21 cellular contexts compared by ENCODE assay signal in genomic region chr18:77754475-77755044, GRCh38.
"Had no signal": no experiment of that assay in that cellular context is flagged by ENCODE, and none has a peak within 500 bp of the region (broad histone marks: within the 10 kb centered on the region; RNA-seq: fewer than 3 reads in every experiment).

No MANE protein-coding gene starts in this region.

- H3K4me3 Mint-ChIP-seq: activated naive CD4-positive, alpha-beta T cell treated with anti-CD3 and anti-CD28 coated beads, Interleukin-2, amount 50 U/mL, for 24 hours; brain; natural killer cell treated with Interleukin-12 subunit alpha and Interleukin-12 subunit beta and Interleukin-15 and Interleukin-18, amount 100 ng/mL, for 72 hours; stimulated activated naive B cell treated with anti-CD40 and anti-IgM and Interleukin-4, amounts not matched to agents 10 μg/mL and 1 μg/mL and 100 μg/mL, for 72 hours; type B pancreatic cell had no signal

- H3K27ac ChIP-seq: foreskin keratinocyte, sigmoid colon, thoracic aorta, vagina had no signal

- H3K4me1 Mint-ChIP-seq: activated naive CD4-positive, alpha-beta T cell treated with anti-CD3 and anti-CD28 coated beads, Interleukin-2, amount 50 U/mL, for 24 hours; stimulated activated naive B cell treated with anti-CD40 and anti-IgM and Interleukin-4, amounts not matched to agents 10 μg/mL and 1 μg/mL and 100 μg/mL, for 72 hours had no signal

- H3K36me3 Mint-ChIP-seq: activated naive CD4-positive, alpha-beta T cell treated with anti-CD3 and anti-CD28 coated beads, Interleukin-2, amount 50 U/mL, for 24 hours; brain; natural killer cell treated with Interleukin-12 subunit alpha and Interleukin-12 subunit beta and Interleukin-15 and Interleukin-18, amount 100 ng/mL, for 72 hours; stimulated activated naive B cell treated with anti-CD40 and anti-IgM and Interleukin-4, amounts not matched to agents 10 μg/mL and 1 μg/mL and 100 μg/mL, for 72 hours; type B pancreatic cell had no signal

- H3K27me3 Mint-ChIP-seq: brain had no signal

- H3K27me3 ChIP-seq: foreskin keratinocyte, sigmoid colon, vagina had no signal

- H3K4me3 ChIP-seq: sigmoid colon, smooth muscle cell, thoracic aorta, vagina had no signal

- H3K27ac Mint-ChIP-seq: activated naive CD4-positive, alpha-beta T cell treated with anti-CD3 and anti-CD28 coated beads, Interleukin-2, amount 50 U/mL, for 24 hours; natural killer cell treated with Interleukin-12 subunit alpha and Interleukin-12 subunit beta and Interleukin-15 and Interleukin-18, amount 100 ng/mL, for 72 hours; progenitor cell of endocrine pancreas; stimulated activated naive B cell treated with anti-CD40 and anti-IgM and Interleukin-4, amounts not matched to agents 10 μg/mL and 1 μg/mL and 100 μg/mL, for 72 hours; type B pancreatic cell had no signal

- H3K9me3 Mint-ChIP-seq: activated naive CD4-positive, alpha-beta T cell treated with anti-CD3 and anti-CD28 coated beads, Interleukin-2, amount 50 U/mL, for 24 hours; natural killer cell treated with Interleukin-12 subunit alpha and Interleukin-12 subunit beta and Interleukin-15 and Interleukin-18, amount 100 ng/mL, for 72 hours; stimulated activated naive B cell treated with anti-CD40 and anti-IgM and Interleukin-4, amounts not matched to agents 10 μg/mL and 1 μg/mL and 100 μg/mL, for 72 hours; type B pancreatic cell had no signal

- H3K36me3 ChIP-seq: sigmoid colon, thoracic aorta, vagina had no signal

- H3K4me1 ChIP-seq: foreskin keratinocyte, sigmoid colon, vagina had no signal

- ATAC-seq: foreskin keratinocyte; left ventricle myocardium superior; natural killer cell treated with Interleukin-12 subunit alpha and Interleukin-12 subunit beta and Interleukin-15 and Interleukin-18, amount 100 ng/mL, for 72 hours; stimulated activated naive B cell treated with anti-CD40 and anti-IgM and Interleukin-4, amounts not matched to agents 10 μg/mL and 1 μg/mL and 100 μg/mL, for 72 hours had no signal

- DNase-seq: activated gamma-delta T cell treated with Interleukin-2 at 50 U/mL for 16 hours; activated T-cell treated with anti-CD3 and anti-CD28 coated beads, Interleukin-2, amount 50 U/mL, for 1 hour; anterior cingulate cortex; foreskin keratinocyte; left ventricle myocardium superior; mammary epithelial cell; midbrain; retina; sigmoid colon; stimulated activated CD4-positive, alpha-beta T cell treated with anti-CD3 and anti-CD28 coated beads, Interleukin-15, amount 100 ng/mL, for 24 hours; stimulated activated CD4-positive, alpha-beta T cell treated with anti-CD3 and anti-CD28 coated beads, Interleukin-2, amount 100 ng/mL, for 48 hours; stimulated activated CD8-positive, alpha-beta memory T cell treated with anti-CD3 and anti-CD28 coated beads, Interleukin-4, amount 100 ng/mL, for 48 hours; stimulated activated naive B cell treated with anti-CD40 and anti-IgM and Interleukin-4, amounts not matched to agents 10 μg/mL and 1 μg/mL and 100 μg/mL, for 72 hours had no signal

- H3K9me3 ChIP-seq: sigmoid colon, thoracic aorta, vagina had no signal
